In genomic region chr1:17521946-17522612, GRCh38 we compare ENCODE assay signal across 16 cellular contexts. TPM values are rescaled to one million over a fixed set of nuclear protein-coding genes. Genes with fewer than 3 reads are reported as not detected.
"Had no signal": no experiment of that assay in that cellular context is flagged by ENCODE, and none has a peak within 500 bp of the region (broad histone marks: within the 10 kb centered on the region; RNA-seq: fewer than 3 reads in every experiment).

No MANE protein-coding gene starts in this region.

- DNase-seq: activated CD4-positive, alpha-beta T cell treated with anti-CD3 and anti-CD28 coated beads, Interleukin-2, amount 50 U/mL, for 1 hour; activated CD8-positive, alpha-beta memory T cell treated with anti-CD3 and anti-CD28 coated beads for 24 hours; activated naive CD8-positive, alpha-beta T cell treated with anti-CD3 and anti-CD28 coated beads for 36 hours; amygdala; body of pancreas; central memory CD4-positive, alpha-beta T cell; effector CD4-positive, alpha-beta T cell; foreskin melanocyte; heart left ventricle; stimulated activated CD4-positive, alpha-beta T cell treated with anti-CD3 and anti-CD28 coated beads, Interleukin-12 subunit alpha, Interleukin-12 subunit beta, amount 100 ng/mL, for 4 hours; stimulated activated CD4-positive, alpha-beta T cell treated with anti-CD3 and anti-CD28 coated beads, Interleukin-2, amount 100 ng/mL, for 24 hours; thyroid gland had no signal

- H3K79me2 ChIP-seq: parathyroid adenoma had no signal

- H3K36me3 ChIP-seq: heart left ventricle, thyroid gland had no signal

- FAIRE-seq: endothelial cell of umbilical vein had no signal

- H3K9ac ChIP-seq: parathyroid adenoma had no signal

- H3K4me3 ChIP-seq: body of pancreas, coronary artery, heart left ventricle, lung, thyroid gland had no signal

- H3K27ac ChIP-seq: body of pancreas, coronary artery, heart left ventricle, parathyroid adenoma, thyroid gland had no signal

- H3K27me3 ChIP-seq: body of pancreas, thyroid gland had no signal

- H3K9me3 ChIP-seq: body of pancreas, heart left ventricle, thyroid gland had no signal

- ATAC-seq: body of pancreas, heart left ventricle had no signal

- H2AFZ ChIP-seq: parathyroid adenoma had no signal

RNA-seq across cellular contexts. Expression of gene ARHGEF10L, which starts 17.4 kb away (rescaled TPM):
- total RNA-seq: activated naive CD8-positive, alpha-beta T cell treated with anti-CD3 and anti-CD28 coated beads for 36 hours had no signal
